ENCODE assay signal across 1 cellular context in the genomic region with DNA sequence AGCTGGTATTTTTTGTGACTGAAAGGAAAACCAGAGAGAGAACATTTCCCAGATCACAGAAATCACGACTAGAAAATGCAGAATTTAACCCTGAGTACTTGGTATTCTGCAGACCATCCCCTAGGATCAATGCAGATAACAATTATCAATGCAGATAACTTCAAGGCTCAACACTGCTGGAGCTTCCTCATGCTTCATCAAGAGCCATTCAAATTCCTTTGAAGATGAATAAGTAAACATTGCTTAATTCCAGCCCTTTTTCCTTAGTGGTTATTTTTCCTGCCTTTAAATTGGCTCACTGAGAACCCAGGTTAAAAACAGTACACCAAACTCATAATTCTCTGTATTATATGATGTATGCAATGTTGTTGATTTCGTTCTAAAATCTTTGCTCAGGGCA.
TF ChIP-seq lines count a peak whose summit lies in the region.

No MANE protein-coding gene starts in this region.

TF ChIP-seq in WTC11, 78 proteins besides CTCF, POLR2A, EP300 and RAD21 (continued from another document):
- TF ChIP-seq, protein P1, sequence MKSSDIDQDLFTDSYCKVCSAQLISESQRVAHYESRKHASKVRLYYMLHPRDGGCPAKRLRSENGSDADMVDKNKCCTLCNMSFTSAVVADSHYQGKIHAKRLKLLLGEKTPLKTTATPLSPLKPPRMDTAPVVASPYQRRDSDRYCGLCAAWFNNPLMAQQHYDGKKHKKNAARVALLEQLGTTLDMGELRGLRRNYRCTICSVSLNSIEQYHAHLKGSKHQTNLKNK (CRISPR knock-in tag; IDR thresholded peaks at IDR 0.05), result no peak
- TF ChIP-seq, protein P2, sequence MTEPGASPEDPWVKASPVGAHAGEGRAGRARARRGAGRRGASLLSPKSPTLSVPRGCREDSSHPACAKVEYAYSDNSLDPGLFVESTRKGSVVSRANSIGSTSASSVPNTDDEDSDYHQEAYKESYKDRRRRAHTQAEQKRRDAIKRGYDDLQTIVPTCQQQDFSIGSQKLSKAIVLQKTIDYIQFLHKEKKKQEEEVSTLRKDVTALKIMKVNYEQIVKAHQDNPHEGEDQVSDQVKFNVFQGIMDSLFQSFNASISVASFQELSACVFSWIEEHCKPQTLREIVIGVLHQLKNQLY (CRISPR knock-in tag; IDR thresholded peaks at IDR 0.05), result no peak
- TF ChIP-seq IRF2 (CRISPR knock-in tag; IDR thresholded peaks at IDR 0.05; ENCODE audit: borderline replicate concordance, low read depth) (no peak), ZNF671 (CRISPR knock-in tag; IDR thresholded peaks at IDR 0.05) (no peak), NR3C1 (CRISPR knock-in tag; conservative IDR thresholded peaks at IDR 0.05; ENCODE audit: low read depth) (no peak), ZNF138 (CRISPR knock-in tag; conservative IDR thresholded peaks at IDR 0.05) (no peak)
- TF ChIP-seq, protein P3, sequence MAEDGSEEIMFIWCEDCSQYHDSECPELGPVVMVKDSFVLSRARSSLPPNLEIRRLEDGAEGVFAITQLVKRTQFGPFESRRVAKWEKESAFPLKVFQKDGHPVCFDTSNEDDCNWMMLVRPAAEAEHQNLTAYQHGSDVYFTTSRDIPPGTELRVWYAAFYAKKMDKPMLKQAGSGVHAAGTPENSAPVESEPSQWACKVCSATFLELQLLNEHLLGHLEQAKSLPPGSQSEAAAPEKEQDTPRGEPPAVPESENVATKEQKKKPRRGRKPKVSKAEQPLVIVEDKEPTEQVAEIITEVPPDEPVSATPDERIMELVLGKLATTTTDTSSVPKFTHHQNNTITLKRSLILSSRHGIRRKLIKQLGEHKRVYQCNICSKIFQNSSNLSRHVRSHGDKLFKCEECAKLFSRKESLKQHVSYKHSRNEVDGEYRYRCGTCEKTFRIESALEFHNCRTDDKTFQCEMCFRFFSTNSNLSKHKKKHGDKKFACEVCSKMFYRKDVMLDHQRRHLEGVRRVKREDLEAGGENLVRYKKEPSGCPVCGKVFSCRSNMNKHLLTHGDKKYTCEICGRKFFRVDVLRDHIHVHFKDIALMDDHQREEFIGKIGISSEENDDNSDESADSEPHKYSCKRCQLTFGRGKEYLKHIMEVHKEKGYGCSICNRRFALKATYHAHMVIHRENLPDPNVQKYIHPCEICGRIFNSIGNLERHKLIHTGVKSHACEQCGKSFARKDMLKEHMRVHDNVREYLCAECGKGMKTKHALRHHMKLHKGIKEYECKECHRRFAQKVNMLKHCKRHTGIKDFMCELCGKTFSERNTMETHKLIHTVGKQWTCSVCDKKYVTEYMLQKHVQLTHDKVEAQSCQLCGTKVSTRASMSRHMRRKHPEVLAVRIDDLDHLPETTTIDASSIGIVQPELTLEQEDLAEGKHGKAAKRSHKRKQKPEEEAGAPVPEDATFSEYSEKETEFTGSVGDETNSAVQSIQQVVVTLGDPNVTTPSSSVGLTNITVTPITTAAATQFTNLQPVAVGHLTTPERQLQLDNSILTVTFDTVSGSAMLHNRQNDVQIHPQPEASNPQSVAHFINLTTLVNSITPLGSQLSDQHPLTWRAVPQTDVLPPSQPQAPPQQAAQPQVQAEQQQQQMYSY (CRISPR knock-in tag; IDR thresholded peaks at IDR 0.05), result no peak
- TF ChIP-seq, protein P4, sequence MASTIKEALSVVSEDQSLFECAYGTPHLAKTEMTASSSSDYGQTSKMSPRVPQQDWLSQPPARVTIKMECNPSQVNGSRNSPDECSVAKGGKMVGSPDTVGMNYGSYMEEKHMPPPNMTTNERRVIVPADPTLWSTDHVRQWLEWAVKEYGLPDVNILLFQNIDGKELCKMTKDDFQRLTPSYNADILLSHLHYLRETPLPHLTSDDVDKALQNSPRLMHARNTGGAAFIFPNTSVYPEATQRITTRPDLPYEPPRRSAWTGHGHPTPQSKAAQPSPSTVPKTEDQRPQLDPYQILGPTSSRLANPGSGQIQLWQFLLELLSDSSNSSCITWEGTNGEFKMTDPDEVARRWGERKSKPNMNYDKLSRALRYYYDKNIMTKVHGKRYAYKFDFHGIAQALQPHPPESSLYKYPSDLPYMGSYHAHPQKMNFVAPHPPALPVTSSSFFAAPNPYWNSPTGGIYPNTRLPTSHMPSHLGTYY (CRISPR knock-in tag; IDR thresholded peaks at IDR 0.05), result no peak
TF ChIP-seq in WTC11: peak in this region for 0.
